In genomic region chr12:81412940-81413339, GRCh38 we compare ENCODE assay signal across 26 cellular contexts.
"Had no signal": no experiment of that assay in that cellular context is flagged by ENCODE, and none has a peak within 500 bp of the region (broad histone marks: within the 10 kb centered on the region; RNA-seq: fewer than 3 reads in every experiment).

No MANE protein-coding gene starts in this region.

- H3K36me3 ChIP-seq: colonic mucosa, esophagus squamous epithelium, gastrocnemius medialis, heart right ventricle, left lung, lower lobe of right lung had no signal

- ATAC-seq: effector memory CD8-positive, alpha-beta T cell; esophagus mucosa; gastrocnemius medialis; heart right ventricle; left cardiac atrium; left lung; left ventricle myocardium superior; lower lobe of right lung; naive thymus-derived CD4-positive, alpha-beta T cell had no signal

- FAIRE-seq: endometrium, islet of Langerhans, keratinocyte had no signal

- H3K27me3 ChIP-seq: colonic mucosa, esophagus squamous epithelium, gastrocnemius medialis, heart right ventricle, left lung had no signal

- DNase-seq: colonic mucosa; cortex of kidney; effector CD8-positive, alpha-beta T cell; effector memory CD8-positive, alpha-beta T cell; endodermal cell; erythroblast; esophagus squamous epithelium; foreskin fibroblast; foreskin melanocyte; gastrocnemius medialis; glutamatergic neuron; head of caudate nucleus; heart right ventricle; hippocampal formation; left cardiac atrium; left lung; left ventricle myocardium superior; lower lobe of right lung; mesenchymal stem cell; midbrain; naive thymus-derived CD4-positive, alpha-beta T cell had no signal

- H3K27ac ChIP-seq: colonic mucosa, epithelial cell of prostate, esophagus squamous epithelium, gastrocnemius medialis, heart right ventricle, left lung, lower lobe of right lung had no signal

- H3K4me3 ChIP-seq: colonic mucosa, esophagus squamous epithelium, gastrocnemius medialis, heart right ventricle, left lung, lower lobe of right lung had no signal

- H3K4me1 ChIP-seq: colonic mucosa, esophagus squamous epithelium, gastrocnemius medialis, heart right ventricle, left lung, lower lobe of right lung had no signal
